8 cellular contexts compared by ENCODE assay signal in genomic region chr22:19718255-19719054, GRCh38. TPM values are rescaled to one million over a fixed set of nuclear protein-coding genes. Genes with fewer than 3 reads are reported as not detected.
DNase-seq lines count a peak whose midpoint lies in the region; ATAC-seq and TF ChIP-seq lines count a peak whose summit lies in the region.

No MANE protein-coding gene starts in this region.

- DNase-seq in MM.1S = no peak
- DNase-seq in esophagus muscularis mucosa (ENCODE audit: extremely low spot score) = no peak
- peak in 2 of 5 donors; percentile 61 for DNase-seq in ovary
- no peak for DNase-seq in immature natural killer cell
- no peak for DNase-seq in activated CD8-positive, alpha-beta memory T cell treated with anti-CD3 and anti-CD28 coated beads, Interleukin-2, amount 50 U/mL, for 4 hours
- DNase-seq in activated naive CD4-positive, alpha-beta T cell (lab: John Stamatoyannopoulos, UW) = no peak

- peaks cover 0 to 10% of the 10 kb centered on the region in 2 donors for H3K4me1 Mint-ChIP-seq in immature natural killer cell

- no peak for ATAC-seq in GM19023 (IDR thresholded peaks at IDR 0.05; ENCODE audit: unreplicated experiment)

- H3K4me1 ChIP-seq in MM.1S (ENCODE audit: low read length) (no peaks in the 10 kb centered on the region), esophagus muscularis mucosa (peaks cover 57 to 70% (median 58%) of the 10 kb centered on the region in 4 donors), ovary (ENCODE audit: insufficient read depth) (peaks cover 13% of the 10 kb centered on the region)

- no peak overlapping the region for H3K27ac Mint-ChIP-seq in immature natural killer cell

- peak overlapping the region; percentile 84; the same call in 1 of the 2 replicates for H3K4me2 ChIP-seq in MM.1S (ENCODE audit: low read depth, low read length)

- intact Hi-C loops in esophagus muscularis mucosa (cut with DNase I) = loop anchor here (1.0 kb wide), 1 partner anchor 39 kb away; no protein-coding TSS in a partner anchor
- intact Hi-C loops in ovary (cut with DNase I) = no loop called here

- TF ChIP-seq CTCF in GM12875 (IDR thresholded peaks at IDR 0.05; ENCODE audit: borderline replicate concordance, insufficient read depth, low read depth, low read length) (no peak), MM.1S (IDR thresholded peaks at IDR 0.05; ENCODE audit: low read length) (no peak), esophagus muscularis mucosa (IDR thresholded peaks at IDR 0.05) (peak in 1 of 3 experiments; percentile 3), ovary (IDR thresholded peaks at IDR 0.05) (no peak)

- H3K4me3 Mint-ChIP-seq in immature natural killer cell = no peak overlapping the region

- TF ChIP-seq EP300 in esophagus muscularis mucosa (IDR thresholded peaks at IDR 0.05) = no peak
- TF ChIP-seq EP300 in ovary (IDR thresholded peaks at IDR 0.05) = no peak

- H3K36me3 Mint-ChIP-seq in immature natural killer cell = no peaks in the 10 kb centered on the region

- H3K36me3 ChIP-seq in MM.1S (replicated peaks; ENCODE audit: insufficient read depth, low read length) = no peaks in the 10 kb centered on the region
- H3K36me3 ChIP-seq in esophagus muscularis mucosa = peaks cover 0 to 29% (median 26%) of the 10 kb centered on the region in 4 donors
- no peaks in the 10 kb centered on the region for H3K36me3 ChIP-seq in ovary

- 3% methylated on average over 24 of the region's 105 CpGs for WGBS in esophagus muscularis mucosa
- WGBS in ovary, 3 donors = 0 to 2% (median 0%) methylated on average over 29 to 105 of the region's 105 CpGs

- H3F3A ChIP-seq in MM.1S (ENCODE audit: insufficient read depth, low read length) = no peaks in the 10 kb centered on the region

- H3K9me2 ChIP-seq in MM.1S (replicated peaks; ENCODE audit: insufficient read depth, low read length) = no peaks in the 10 kb centered on the region

- peaks cover 0 to 1% (median 0%) of the 10 kb centered on the region in 6 donors for H3K9me3 Mint-ChIP-seq in immature natural killer cell

- H4K20me1 ChIP-seq in MM.1S (ENCODE audit: insufficient read depth, low read length) = no peaks in the 10 kb centered on the region

- H3K9me3 ChIP-seq in MM.1S (replicated peaks; ENCODE audit: insufficient read depth, low read length) = no peaks in the 10 kb centered on the region
- no peaks in the 10 kb centered on the region for H3K9me3 ChIP-seq in esophagus muscularis mucosa
- H3K9me3 ChIP-seq in ovary = no peaks in the 10 kb centered on the region

- no peak overlapping the region for H3K9ac ChIP-seq in MM.1S (ENCODE audit: low read length)

- no peak overlapping the region for H3K27ac ChIP-seq in MM.1S (ENCODE audit: low read length)
- H3K27ac ChIP-seq in esophagus muscularis mucosa (replicated peaks in 1 of 4) = peak overlapping the region; percentile 2 to 69 (median 54)
- H3K27ac ChIP-seq in ovary = peak overlapping the region; percentile 58 to 71

- H3K27me3 ChIP-seq in MM.1S (replicated peaks; ENCODE audit: insufficient read depth, low read length) (peaks cover 76% of the 10 kb centered on the region), esophagus muscularis mucosa (peaks cover 0 to 87% (median 5%) of the 10 kb centered on the region in 4 donors), ovary (no peaks in the 10 kb centered on the region)

- no peaks in the 10 kb centered on the region for H3K79me2 ChIP-seq in MM.1S (ENCODE audit: low read length)

- TF ChIP-seq POLR2A in esophagus muscularis mucosa (IDR thresholded peaks at IDR 0.05; ENCODE audit: low read depth) = no peak
- TF ChIP-seq POLR2A in ovary (IDR thresholded peaks at IDR 0.05) = peak; percentile 23

- H3K4me3 ChIP-seq in GM12875 (ENCODE audit: low read depth, low read length) = peak overlapping the region; percentile 43
- peak overlapping the region; percentile 54 for H3K4me3 ChIP-seq in MM.1S (ENCODE audit: low read length)
- peak overlapping the region; percentile 66 to 86 (median 70) for H3K4me3 ChIP-seq in esophagus muscularis mucosa
- H3K4me3 ChIP-seq in ovary = peak overlapping the region; percentile 57

- 0 out of 2 replicates have a peak overlapping the region, but pooled peaks have one; percentile 58 for H2AFZ ChIP-seq in MM.1S (ENCODE audit: low read length)

- H3K27me3 Mint-ChIP-seq in immature natural killer cell (ENCODE audit: low read depth in 3 of 3) = peaks cover 11 to 22% (median 14%) of the 10 kb centered on the region in 3 donors

RNA-seq across cellular contexts. Expression of gene SEPTIN5, which starts 4.2 kb away (rescaled TPM):
- total RNA-seq in esophagus muscularis mucosa (10 to 100 TPM in 3 of 4 donors, 1 to 10 TPM in 1; 4.2 to 55.4 (median 20.6) TPM), ovary (10 to 100 TPM; 21.0 to 55.0 (median 38.9) TPM)
- polyA plus RNA-seq in ovary (10 to 100 TPM; 29.2 to 30.9 TPM), immature natural killer cell (1 to 10 TPM in 1 of 3 donors, under 1 TPM in 1, not detected in 1; 0.36 to 2.2 TPM)

RNA-seq across cellular contexts. Expression of gene GP1BB, which starts 4.9 kb away (rescaled TPM):
- total RNA-seq in esophagus muscularis mucosa = 10 to 100 TPM in 1 of 4 donors, 1 to 10 TPM in 3; 1.7 to 16.7 (median 5.7) TPM
- total RNA-seq in ovary = 10 to 100 TPM in 1 of 7 donors, 1 to 10 TPM in 5, under 1 TPM in 1; 0.71 to 21.5 (median 8.4) TPM
- 1 to 10 TPM in 1 of 2 donors, not detected in 1; 3.7 TPM for polyA plus RNA-seq in ovary
- 10 to 100 TPM in 1 of 3 donors, under 1 TPM in 2; 0.53 to 10.1 (median 0.95) TPM for polyA plus RNA-seq in immature natural killer cell

RNA-seq across cellular contexts. Expression of gene TBX1, which starts 42.1 kb away (rescaled TPM):
- total RNA-seq in esophagus muscularis mucosa (1 to 10 TPM; 1.4 to 2.5 (median 1.8) TPM), ovary (10 to 100 TPM in 1 of 7 donors, 1 to 10 TPM in 5, not detected in 1; 1.5 to 23.8 (median 2.9) TPM)
- polyA plus RNA-seq in ovary (1 to 10 TPM; 1.2 to 3.2 TPM), immature natural killer cell (under 1 TPM in 1 of 3 donors, not detected in 2; 0.12 TPM)
